Comparison of ENCODE assay signal across 12 cellular contexts in genomic region chr20:62728028-62728780, GRCh38. TPM values are rescaled to one million over a fixed set of nuclear protein-coding genes. Genes with fewer than 3 reads are reported as not detected.
DNase-seq lines count a peak whose midpoint lies in the region; ATAC-seq and TF ChIP-seq lines count a peak whose summit lies in the region.
"Had no signal": no experiment of that assay in that cellular context is flagged by ENCODE, and none has a peak within 500 bp of the region (broad histone marks: within the 10 kb centered on the region; RNA-seq: fewer than 3 reads in every experiment).

No MANE protein-coding gene starts in this region.

- 42% methylated on average over 14 of the region's 26 CpGs for WGBS in right lobe of liver (ENCODE audit: insufficient coverage, low coverage, low lambda C conversion rate, missing lambda C conversion rate)

- no peak for TF ChIP-seq POLR2A in right lobe of liver (IDR thresholded peaks at IDR 0.05)

- H3K27ac ChIP-seq in KOPT-K1 (ENCODE audit: low read depth, low read length, poor library complexity, severe bottlenecking) (peak overlapping the region; percentile 94), right lobe of liver (no peak overlapping the region), foreskin keratinocyte (no peak overlapping the region)
- H3K27ac ChIP-seq: vagina had no signal

- no peak overlapping the region for H3K4me3 ChIP-seq in right lobe of liver
- H3K4me3 ChIP-seq: body of pancreas, skin epidermis, vagina had no signal

- no peak for TF ChIP-seq CTCF in right lobe of liver (IDR thresholded peaks at IDR 0.05)
- TF ChIP-seq CTCF in foreskin keratinocyte (conservative IDR thresholded peaks at IDR 0.05): no peak

- ATAC-seq in right lobe of liver: peak in 3 of 4 donors; percentile 30 to 40 (median 30)
- ATAC-seq in HG02885 (IDR thresholded peaks at IDR 0.05; ENCODE audit: poor library complexity, unreplicated experiment): no peak
- no peak for ATAC-seq in HG03342 (IDR thresholded peaks at IDR 0.05; ENCODE audit: unreplicated experiment)
- ATAC-seq in HG02763 (IDR thresholded peaks at IDR 0.05; ENCODE audit: unreplicated experiment): no peak
- no peak for ATAC-seq in foreskin keratinocyte
- ATAC-seq: body of pancreas had no signal

- H3K9me3 ChIP-seq in KOPT-K1 (ENCODE audit: insufficient read depth, low read length, poor library complexity, severe bottlenecking): no peaks in the 10 kb centered on the region
- no peaks in the 10 kb centered on the region for H3K9me3 ChIP-seq in right lobe of liver
- H3K9me3 ChIP-seq: body of pancreas, vagina had no signal

- H3K36me3 ChIP-seq in KOPT-K1 (ENCODE audit: insufficient read depth, low read length) (no peaks in the 10 kb centered on the region), right lobe of liver (no peaks in the 10 kb centered on the region)
- H3K36me3 ChIP-seq: vagina had no signal

- no peaks in the 10 kb centered on the region for H3K4me1 ChIP-seq in right lobe of liver
- H3K4me1 ChIP-seq in foreskin keratinocyte: no peaks in the 10 kb centered on the region
- H3K4me1 ChIP-seq: vagina had no signal

- intact Hi-C loops in right lobe of liver (cut with DNase I): no loop called here

- DNase-seq in CD1c-positive myeloid dendritic cell (ENCODE audit: extremely low spot score) (peak; percentile 71), UCSD-AML1 (lab: John Stamatoyannopoulos, UW; ENCODE audit: unreplicated experiment) (peak; percentile 77), right lobe of liver (peak in 1 of 3 donors; percentile 50), foreskin keratinocyte (no peak)

- H3K27me3 ChIP-seq in right lobe of liver (no peaks in the 10 kb centered on the region), foreskin keratinocyte (peaks cover 12% of the 10 kb centered on the region)
- H3K27me3 ChIP-seq: body of pancreas, vagina had no signal

RNA-seq across cellular contexts. Expression of gene NTSR1, which starts 19.6 kb away (rescaled TPM):
- total RNA-seq in right lobe of liver: under 1 TPM in 4 of 6 experiments, not detected in 2; 0.04 to 0.74 (median 0.09) TPM
- 2.3 and 2.8 TPM in 2 replicates for total RNA-seq in foreskin keratinocyte
- 3.1 and 3.3 TPM in 2 replicates for polyA plus RNA-seq in foreskin keratinocyte
- total RNA-seq: body of pancreas, SK-MEL-5 had no signal

Comparison
In these comparisons a context has a peak if more than half of its experiments do, and no peak if none do; other contexts are left out.
1. DNase-seq: peak in CD1c-positive myeloid dendritic cell (single experiment) and UCSD-AML1 (single experiment); none in foreskin keratinocyte (0 of 2).
2. ATAC-seq: peak in right lobe of liver (3 of 4); none in HG02885 (single experiment), HG03342 (single experiment), HG02763 (single experiment) and foreskin keratinocyte (single experiment).